ENCODE assay signal across 9 cellular contexts in genomic region chr10:14742815-14743214, GRCh38. TPM values are rescaled to one million over a fixed set of nuclear protein-coding genes. Genes with fewer than 3 reads are reported as not detected.
DNase-seq lines count a peak whose midpoint lies in the region; ATAC-seq and TF ChIP-seq lines count a peak whose summit lies in the region.
"Had no signal": no experiment of that assay in that cellular context is flagged by ENCODE, and none has a peak within 500 bp of the region (broad histone marks: within the 10 kb centered on the region; RNA-seq: fewer than 3 reads in every experiment).

No MANE protein-coding gene starts in this region.

- H3K27me3 ChIP-seq in Caco-2 (replicated peaks; ENCODE audit: control insufficient read depth, insufficient read depth, low read length) (no peaks in the 10 kb centered on the region), neuronal stem cell (ENCODE audit: control insufficient read depth in 3 of 3, insufficient read depth in 3 of 3, low read depth in 1 of 3, low read length in 3 of 3) (peaks cover 0 to 4% (median 0%) of the 10 kb centered on the region in 3 experiments)

- no peak overlapping the region for H3K18ac ChIP-seq in neuronal stem cell (ENCODE audit: low read length)

- no peak overlapping the region for H3K9ac ChIP-seq in neuronal stem cell (ENCODE audit: low read depth, low read length, poor library complexity)

- no peak overlapping the region for H3K14ac ChIP-seq in neuronal stem cell (ENCODE audit: low read length)

- H3K27me3 Mint-ChIP-seq in Caco-2 (ENCODE audit: insufficient read depth, unreplicated experiment), result no peaks in the 10 kb centered on the region
- no peaks in the 10 kb centered on the region for H3K27me3 Mint-ChIP-seq in activated naive CD8-positive, alpha-beta T cell treated with anti-CD3 and anti-CD28 coated beads, Interleukin-2, amount 50 U/mL, for 24 hours
- H3K27me3 Mint-ChIP-seq: progenitor cell of endocrine pancreas had no signal

- H3K4me1 Mint-ChIP-seq in Caco-2 (ENCODE audit: low read depth, unreplicated experiment), result peaks cover 18% of the 10 kb centered on the region
- peaks cover 46% of the 10 kb centered on the region for H3K4me1 Mint-ChIP-seq in activated naive CD8-positive, alpha-beta T cell treated with anti-CD3 and anti-CD28 coated beads, Interleukin-2, amount 50 U/mL, for 24 hours

- H3K9me3 ChIP-seq in Caco-2, result peaks cover 13% of the 10 kb centered on the region; the same call in 1 of the 2 replicates
- no peaks in the 10 kb centered on the region for H3K9me3 ChIP-seq in neuronal stem cell (replicated peaks in 1 of 2; ENCODE audit: control insufficient read depth in 2 of 2, insufficient read depth in 1 of 2, low read depth in 1 of 2, low read length in 2 of 2)

- no peak overlapping the region for H4K8ac ChIP-seq in neuronal stem cell (ENCODE audit: low read depth, low read length)

- ATAC-seq in GM19395 (IDR thresholded peaks at IDR 0.05; ENCODE audit: unreplicated experiment), result peak; percentile 86
- peak; percentile 78 for ATAC-seq in HG03342 (IDR thresholded peaks at IDR 0.05; ENCODE audit: unreplicated experiment)
- ATAC-seq in activated naive CD8-positive, alpha-beta T cell treated with anti-CD3 and anti-CD28 coated beads, Interleukin-2, amount 50 U/mL, for 24 hours, result peak; percentile 95

- no peak for TF ChIP-seq CTCF in Caco-2 (IDR thresholded peaks at IDR 0.05; ENCODE audit: insufficient read depth in 1 of 2, low read depth in 1 of 2, low read length in 1 of 2, severe bottlenecking in 1 of 2, unreplicated experiment in 1 of 2)

- no peak overlapping the region for H3K4ac ChIP-seq in neuronal stem cell (ENCODE audit: low read length)

- DNase-seq in Caco-2 (peak; percentile 21 to 55), ureter (ENCODE audit: low spot score) (no peak), neuronal stem cell (ENCODE audit: low spot score) (no peak), GM03348 (ENCODE audit: low spot score) (no peak)
- DNase-seq in activated naive CD8-positive, alpha-beta T cell treated with anti-CD3 and anti-CD28 coated beads, Interleukin-2, amount 50 U/mL, for 24 hours, result no peak
- DNase-seq in activated effector memory CD4-positive, alpha-beta T cell treated with anti-CD3 and anti-CD28 coated beads, Interleukin-2, amount 50 U/mL, for 16 hours, result no peak

- no peak overlapping the region for H2BK15ac ChIP-seq in neuronal stem cell (ENCODE audit: low read length)

- H3K79me1 ChIP-seq in neuronal stem cell (ENCODE audit: low read depth, low read length), result no peaks in the 10 kb centered on the region

- no peak overlapping the region for H4K91ac ChIP-seq in neuronal stem cell (ENCODE audit: low read depth, low read length, poor library complexity)

- H3K4me3 Mint-ChIP-seq in Caco-2 (ENCODE audit: unreplicated experiment), result no peak overlapping the region
- peak overlapping the region; percentile 24 for H3K4me3 Mint-ChIP-seq in activated naive CD8-positive, alpha-beta T cell treated with anti-CD3 and anti-CD28 coated beads, Interleukin-2, amount 50 U/mL, for 24 hours

- H3K4me2 ChIP-seq in neuronal stem cell (ENCODE audit: insufficient read depth, low read length, poor library complexity, severe bottlenecking), result no peak overlapping the region

- intact Hi-C loops in Caco-2 (cut with micrococcal nuclease; ENCODE audit: unreplicated experiment), result no loop called here

- no peak overlapping the region for H2AFZ ChIP-seq in neuronal stem cell (ENCODE audit: low read length)

- CTCF ChIA-PET in Caco-2 (lab: Charles Lee), result no interaction called here

- H3K27ac Mint-ChIP-seq in Caco-2 (ENCODE audit: unreplicated experiment), result peak overlapping the region; percentile 0
- peak overlapping the region; percentile 72 for H3K27ac Mint-ChIP-seq in activated naive CD8-positive, alpha-beta T cell treated with anti-CD3 and anti-CD28 coated beads, Interleukin-2, amount 50 U/mL, for 24 hours
- H3K27ac Mint-ChIP-seq: progenitor cell of endocrine pancreas had no signal

- peaks cover 50% of the 10 kb centered on the region for H3K9me3 Mint-ChIP-seq in Caco-2 (ENCODE audit: unreplicated experiment)
- H3K9me3 Mint-ChIP-seq in activated naive CD8-positive, alpha-beta T cell treated with anti-CD3 and anti-CD28 coated beads, Interleukin-2, amount 50 U/mL, for 24 hours, result peaks cover 20% of the 10 kb centered on the region

- H3K27ac ChIP-seq in neuronal stem cell (replicated peaks; ENCODE audit: low read length), result no peak overlapping the region

- BruUV-seq in Caco-2 (replicated peaks; lab: Mats Ljungman, UMichigan), result no TSS peak

- peaks cover 5% of the 10 kb centered on the region for H3K36me3 Mint-ChIP-seq in Caco-2 (ENCODE audit: insufficient read depth, unreplicated experiment)
- peaks cover 1% of the 10 kb centered on the region for H3K36me3 Mint-ChIP-seq in activated naive CD8-positive, alpha-beta T cell treated with anti-CD3 and anti-CD28 coated beads, Interleukin-2, amount 50 U/mL, for 24 hours (ENCODE audit: low read depth)

- H2BK5ac ChIP-seq in neuronal stem cell (ENCODE audit: low read length), result no peak overlapping the region

- no peak overlapping the region for H2BK120ac ChIP-seq in neuronal stem cell (ENCODE audit: low read depth, low read length)

- H3K4me3 ChIP-seq in Caco-2 (ENCODE audit: low read depth, low read length) (no peak overlapping the region), neuronal stem cell (ENCODE audit: low read length in 2 of 2) (no peak overlapping the region)

- H3K4me1 ChIP-seq in Caco-2 (peaks cover 42% of the 10 kb centered on the region), neuronal stem cell (ENCODE audit: control insufficient read depth in 2 of 2, insufficient read depth in 1 of 2, low read depth in 1 of 2, low read length in 2 of 2) (no peaks in the 10 kb centered on the region)

- H3K23ac ChIP-seq in neuronal stem cell (ENCODE audit: low read depth, low read length, poor library complexity), result no peak overlapping the region

- no CpG with 5 or more reads among the region's 3 CpGs for WGBS in neuronal stem cell (ENCODE audit: extremely low coverage in 2 of 2, insufficient read length in 2 of 2, insufficient replicate concordance in 1 of 2), 2 donors

- H3K36me3 ChIP-seq in Caco-2 (ENCODE audit: control insufficient read depth, insufficient read depth, low read length) (no peaks in the 10 kb centered on the region), neuronal stem cell (replicated peaks in 1 of 2; ENCODE audit: control insufficient read depth in 2 of 2, insufficient read depth in 2 of 2, low read length in 2 of 2) (no peaks in the 10 kb centered on the region)

- POLR2A ChIA-PET in Caco-2 (lab: Charles Lee), result no interaction called here

- H2AK5ac ChIP-seq in neuronal stem cell (ENCODE audit: low read depth, low read length), result no peak overlapping the region

- H2BK12ac ChIP-seq in neuronal stem cell (ENCODE audit: low read length), result no peak overlapping the region

RNA-seq across cellular contexts. Expression of gene FAM107B, which starts 31.9 kb away (rescaled TPM):
- total RNA-seq in Caco-2 (2022), result 206 and 209 TPM in 2 replicates
- total RNA-seq in ureter, result 67.2 TPM
- 36.3 TPM for polyA plus RNA-seq in neuronal stem cell (2013, experiment 1 of 2)
- 37.5 TPM for polyA plus RNA-seq in neuronal stem cell (2013, experiment 2 of 2)

Comparison
In these comparisons a context has a peak if more than half of its experiments do, and no peak if none do; other contexts are left out.
1. DNase-seq: peak in Caco-2 (2 of 2); none in activated naive CD8-positive, alpha-beta T cell treated with anti-CD3 and anti-CD28 coated beads, Interleukin-2, amount 50 U/mL, for 24 hours (single experiment), ureter (single experiment), activated effector memory CD4-positive, alpha-beta T cell treated with anti-CD3 and anti-CD28 coated beads, Interleukin-2, amount 50 U/mL, for 16 hours (single experiment), neuronal stem cell (single experiment) and GM03348 (single experiment).
2. Peak in every context shown above with its lines, with median percentiles within 50 percentile points of each other: ATAC-seq.